32 cellular contexts compared by ENCODE assay signal in the genomic region with DNA sequence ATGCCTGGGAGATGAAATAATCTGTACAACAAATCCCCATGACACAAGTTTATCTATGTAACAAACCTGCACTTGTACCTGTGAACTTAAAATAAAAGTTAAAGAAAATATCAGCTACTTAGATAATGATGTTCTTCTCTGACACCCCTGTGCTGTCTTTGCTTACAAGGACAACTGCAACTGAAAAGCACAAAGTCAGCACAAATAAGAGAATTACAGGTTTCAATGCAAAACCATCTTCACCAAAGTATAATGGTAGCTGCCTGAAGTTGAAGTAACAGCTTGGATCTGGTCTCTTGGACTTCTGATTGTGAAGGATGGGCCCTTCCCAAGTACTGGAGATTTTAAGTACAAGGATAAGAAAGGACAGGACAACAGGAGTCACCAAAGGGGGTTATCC. TPM values are rescaled to one million over a fixed set of nuclear protein-coding genes. Genes with fewer than 3 reads are reported as not detected.
"Had no signal": no experiment of that assay in that cellular context is flagged by ENCODE, and none has a peak within 500 bp of the region (broad histone marks: within the 10 kb centered on the region; RNA-seq: fewer than 3 reads in every experiment).

No MANE protein-coding gene starts in this region.

- H3K4me3 ChIP-seq: neural progenitor cell, ovary, psoas muscle, skin epidermis, smooth muscle cell, spleen, suprapubic skin, testis, tibial artery, transverse colon, upper lobe of right lung, uterus had no signal

- H3K27me3 Mint-ChIP-seq: stimulated activated memory B cell treated with anti-CD40 and anti-IgM and Interleukin-4, amounts not matched to agents 10 μg/mL and 1 μg/mL and 100 μg/mL, for 72 hours had no signal

- H3K9me3 ChIP-seq: ovary, psoas muscle, spleen, suprapubic skin, testis, tibial artery, transverse colon, upper lobe of right lung, uterus had no signal

- H3K4me1 Mint-ChIP-seq: nephron; stimulated activated memory B cell treated with anti-CD40 and anti-IgM and Interleukin-4, amounts not matched to agents 10 μg/mL and 1 μg/mL and 100 μg/mL, for 72 hours; stimulated activated naive CD8-positive, alpha-beta T cell treated with anti-CD3 and anti-CD28 coated beads, Interleukin-15, amount 100 ng/mL, for 72 hours had no signal

- H2AFZ ChIP-seq: neural progenitor cell, parathyroid adenoma had no signal

- H3K4me1 ChIP-seq: psoas muscle, spleen, suprapubic skin, testis, tibial artery, transverse colon, upper lobe of right lung, uterus had no signal

- ATAC-seq: natural killer cell; psoas muscle; right cardiac atrium; sciatic nerve; stimulated activated memory B cell treated with anti-CD40 and anti-IgM and Interleukin-4, amounts not matched to agents 10 μg/mL and 1 μg/mL and 100 μg/mL, for 72 hours; stimulated activated naive CD8-positive, alpha-beta T cell treated with anti-CD3 and anti-CD28 coated beads, Interleukin-15, amount 100 ng/mL, for 72 hours; stimulated activated naive CD8-positive, alpha-beta T cell treated with anti-CD3 and anti-CD28 coated beads, Interleukin-15, Interleukin-2, amounts not matched to agents 100 U/mL and 50 U/mL, for 24 hours; upper lobe of right lung had no signal

- H3K79me2 ChIP-seq: parathyroid adenoma had no signal

- H3K27me3 ChIP-seq: neural progenitor cell, ovary, spleen, testis, tibial artery, transverse colon, upper lobe of right lung, uterus had no signal

- H3K4me2 ChIP-seq: neural progenitor cell, smooth muscle cell had no signal

- H3K36me3 Mint-ChIP-seq: natural killer cell; neural progenitor cell; stimulated activated memory B cell treated with anti-CD40 and anti-IgM and Interleukin-4, amounts not matched to agents 10 μg/mL and 1 μg/mL and 100 μg/mL, for 72 hours; type B pancreatic cell had no signal

- DNase-seq: natural killer cell; occipital lobe; ovary; posterior cingulate gyrus; psoas muscle; right cardiac atrium; spleen; stimulated activated CD4-positive, alpha-beta T cell treated with anti-CD3 and anti-CD28 coated beads, Interleukin-12 subunit alpha, Interleukin-12 subunit beta, amount 100 ng/mL, for 4 hours; stimulated activated CD4-positive, alpha-beta T cell treated with anti-CD3 and anti-CD28 coated beads, Interleukin-1b, Interleukin-23, amount 100 ng/mL, for 48 hours; stimulated activated CD4-positive, alpha-beta T cell treated with anti-CD3 and anti-CD28 coated beads, Interleukin-4, amount 100 ng/mL, for 1 hour; stimulated activated CD4-positive, alpha-beta T cell treated with anti-CD3 and anti-CD28 coated beads, Interleukin-4, amount 100 ng/mL, for 4 hours; stimulated activated CD8-positive, alpha-beta memory T cell treated with anti-CD3 and anti-CD28 coated beads, Interleukin-4, amount 100 ng/mL, for 48 hours; stimulated activated naive CD4-positive, alpha-beta T cell; stimulated activated naive CD8-positive, alpha-beta T cell treated with anti-CD3 and anti-CD28 coated beads, Interleukin-15, amount 100 ng/mL, for 72 hours; stimulated activated naive CD8-positive, alpha-beta T cell treated with anti-CD3 and anti-CD28 coated beads, Interleukin-15, Interleukin-2, amounts not matched to agents 100 U/mL and 50 U/mL, for 24 hours; substantia nigra; testis; tibial artery; transverse colon; upper lobe of right lung; uterus had no signal

- H3K4me3 Mint-ChIP-seq: natural killer cell; nephron; neural progenitor cell; stimulated activated memory B cell treated with anti-CD40 and anti-IgM and Interleukin-4, amounts not matched to agents 10 μg/mL and 1 μg/mL and 100 μg/mL, for 72 hours; stimulated activated naive CD8-positive, alpha-beta T cell treated with anti-CD3 and anti-CD28 coated beads, Interleukin-15, amount 100 ng/mL, for 72 hours; type B pancreatic cell had no signal

- H3K27ac Mint-ChIP-seq: natural killer cell; nephron; neural progenitor cell; progenitor cell of endocrine pancreas; stimulated activated memory B cell treated with anti-CD40 and anti-IgM and Interleukin-4, amounts not matched to agents 10 μg/mL and 1 μg/mL and 100 μg/mL, for 72 hours; stimulated activated naive CD8-positive, alpha-beta T cell treated with anti-CD3 and anti-CD28 coated beads, Interleukin-15, amount 100 ng/mL, for 72 hours; type B pancreatic cell had no signal

- H3K36me3 ChIP-seq: neural progenitor cell, ovary, spleen, suprapubic skin, tibial artery, transverse colon, upper lobe of right lung, uterus had no signal

- H3K27ac ChIP-seq: neural progenitor cell, ovary, parathyroid adenoma, psoas muscle, skin epidermis, spleen, suprapubic skin, testis, tibial artery, transverse colon, upper lobe of right lung, uterus had no signal

- H3K9ac ChIP-seq: neural progenitor cell, parathyroid adenoma had no signal

- H3K9me3 Mint-ChIP-seq: natural killer cell; nephron; neural progenitor cell; stimulated activated naive CD8-positive, alpha-beta T cell treated with anti-CD3 and anti-CD28 coated beads, Interleukin-15, amount 100 ng/mL, for 72 hours; type B pancreatic cell had no signal

RNA-seq across cellular contexts. Expression of a gene that starts 45.6 kb away (rescaled TPM):
- total RNA-seq: osteoblast had no signal
